In the genomic region with DNA sequence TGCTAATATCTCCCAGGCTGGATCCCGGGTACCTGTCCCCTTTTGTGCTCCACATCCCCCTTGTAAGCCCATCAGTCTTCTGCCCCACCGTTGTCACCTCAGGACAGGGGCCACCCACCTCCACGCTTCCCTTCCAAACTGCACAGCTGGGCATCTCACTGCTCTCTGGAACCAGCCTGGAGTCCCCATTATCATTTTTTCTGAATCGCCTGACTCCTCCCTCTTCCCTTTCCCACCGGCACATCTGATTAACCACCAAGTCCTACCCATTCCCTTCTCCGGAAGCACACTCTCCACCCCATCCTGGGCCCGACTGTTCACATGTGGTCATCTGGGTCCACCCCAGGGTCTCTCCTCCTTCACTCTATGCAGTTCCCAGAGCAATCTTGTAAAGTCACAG, we compare ENCODE assay signal across 1 cellular context.
TF ChIP-seq lines count a peak whose summit lies in the region.

No MANE protein-coding gene starts in this region.

TF ChIP-seq in HepG2, 621 proteins besides CTCF, POLR2A, EP300 and RAD21:
- TF ChIP-seq ZNF235 (CRISPR knock-in tag; IDR thresholded peaks at IDR 0.05; ENCODE audit: borderline replicate concordance) = no peak
- TF ChIP-seq, protein P1, sequence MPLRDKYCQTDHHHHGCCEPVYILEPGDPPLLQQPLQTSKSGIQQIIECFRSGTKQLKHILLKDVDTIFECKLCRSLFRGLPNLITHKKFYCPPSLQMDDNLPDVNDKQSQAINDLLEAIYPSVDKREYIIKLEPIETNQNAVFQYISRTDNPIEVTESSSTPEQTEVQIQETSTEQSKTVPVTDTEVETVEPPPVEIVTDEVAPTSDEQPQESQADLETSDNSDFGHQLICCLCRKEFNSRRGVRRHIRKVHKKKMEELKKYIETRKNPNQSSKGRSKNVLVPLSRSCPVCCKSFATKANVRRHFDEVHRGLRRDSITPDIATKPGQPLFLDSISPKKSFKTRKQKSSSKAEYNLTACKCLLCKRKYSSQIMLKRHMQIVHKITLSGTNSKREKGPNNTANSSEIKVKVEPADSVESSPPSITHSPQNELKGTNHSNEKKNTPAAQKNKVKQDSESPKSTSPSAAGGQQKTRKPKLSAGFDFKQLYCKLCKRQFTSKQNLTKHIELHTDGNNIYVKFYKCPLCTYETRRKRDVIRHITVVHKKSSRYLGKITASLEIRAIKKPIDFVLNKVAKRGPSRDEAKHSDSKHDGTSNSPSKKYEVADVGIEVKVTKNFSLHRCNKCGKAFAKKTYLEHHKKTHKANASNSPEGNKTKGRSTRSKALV (CRISPR knock-in tag; IDR thresholded peaks at IDR 0.05) = 0 out of 2 replicates have a peak, but pooled peaks have one; percentile 33
